ENCODE assay signal across 9 cellular contexts in the genomic region with DNA sequence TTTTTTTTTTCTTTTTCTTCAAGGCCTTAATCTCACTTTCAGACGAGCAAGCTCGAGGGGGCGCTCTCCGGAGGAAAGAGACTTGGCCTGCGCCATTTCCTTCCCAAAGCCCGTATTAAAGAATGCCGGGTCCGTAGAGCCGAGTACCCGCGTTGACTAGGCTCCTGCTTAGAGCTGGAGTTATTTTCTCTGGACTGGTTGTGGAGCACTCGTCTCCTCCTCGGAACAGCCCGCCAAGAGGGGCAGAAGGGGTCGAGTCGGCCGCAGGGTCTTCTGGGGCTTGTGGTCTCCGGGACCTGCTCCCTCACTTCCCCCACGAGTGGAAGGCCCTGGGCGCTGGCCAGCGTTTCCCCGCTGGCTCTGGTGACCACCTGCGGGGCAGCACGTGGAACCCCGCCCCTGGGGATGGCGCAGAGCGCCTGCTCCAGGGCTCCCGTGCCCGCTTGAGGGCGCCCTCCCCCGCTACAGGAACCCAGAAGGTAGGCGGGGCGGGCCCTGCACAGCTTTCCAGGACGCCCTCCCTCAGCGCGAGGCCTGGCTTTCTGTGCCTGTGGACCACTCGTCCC. TPM values are rescaled to one million over a fixed set of nuclear protein-coding genes. Genes with fewer than 3 reads are reported as not detected.
DNase-seq lines count a peak whose midpoint lies in the region; TF ChIP-seq lines count a peak whose summit lies in the region.
"Had no signal": no experiment of that assay in that cellular context is flagged by ENCODE, and none has a peak within 500 bp of the region (broad histone marks: within the 10 kb centered on the region; RNA-seq: fewer than 3 reads in every experiment).

No MANE protein-coding gene starts in this region.

- no peaks in the 10 kb centered on the region for H3K9me3 ChIP-seq in hepatocyte (ENCODE audit: low read depth)

- H3K27ac ChIP-seq in hepatocyte (no peak overlapping the region), skin epidermis (peak overlapping the region in 1 of 21 experiments; percentile 15)

- DNase-seq in CD14-positive monocyte (ENCODE audit: low spot score) (no peak), H7 (peak; percentile 91), hepatocyte (ENCODE audit: low spot score) (peak; percentile 69), NCI-H2196 treated with DMSO at 0.1 percent for 48 hours (lab: John Stamatoyannopoulos, UW; ENCODE audit: unreplicated experiment) (no peak), GF-D8 (lab: John Stamatoyannopoulos, UW) (no peak), AG08395 (ENCODE audit: low spot score) (no peak)
- peak; percentile 15 for DNase-seq in activated CD8-positive, alpha-beta memory T cell treated with anti-CD3 and anti-CD28 coated beads, Interleukin-2, amount 50 U/mL, for 4 hours

- no peak for TF ChIP-seq CTCF in CD14-positive monocyte (IDR thresholded peaks at IDR 0.05)
- TF ChIP-seq CTCF in hepatocyte (IDR thresholded peaks at IDR 0.05; ENCODE audit: poor library complexity) = peak; percentile 38

- H3K4me3 Mint-ChIP-seq in CD14-positive monocyte = peak overlapping the region; percentile 51 to 86

- no peaks in the 10 kb centered on the region for H3K9me2 ChIP-seq in hepatocyte (replicated peaks; ENCODE audit: insufficient read depth)

- no peak overlapping the region for H3K27ac Mint-ChIP-seq in CD14-positive monocyte

- no peaks in the 10 kb centered on the region for H4K20me1 ChIP-seq in hepatocyte (ENCODE audit: insufficient read depth, poor library complexity, severe bottlenecking)

- peaks cover 0 to 5% (median 2%) of the 10 kb centered on the region in 3 donors for H3K27me3 Mint-ChIP-seq in CD14-positive monocyte (ENCODE audit: low read depth in 3 of 3)

- H3K4me1 ChIP-seq in hepatocyte (ENCODE audit: insufficient read depth) = peaks cover 6% of the 10 kb centered on the region

- peaks cover 6% of the 10 kb centered on the region for H3K4me1 Mint-ChIP-seq in CD14-positive monocyte

- peak overlapping the region; percentile 59 for H2AFZ ChIP-seq in hepatocyte

- peaks cover 0 to 1% (median 0%) of the 10 kb centered on the region in 7 donors for H3K9me3 Mint-ChIP-seq in CD14-positive monocyte

- H3K4me3 ChIP-seq in H7 (ENCODE audit: insufficient read depth, low read depth, low read length) (peak overlapping the region; percentile 46), hepatocyte (no peak overlapping the region), skin epidermis (peak overlapping the region in 5 of 7 experiments; percentile 15 to 35 (median 20))

- peak overlapping the region; percentile 70 for H3K4me2 ChIP-seq in hepatocyte

- intact Hi-C loops in CD14-positive monocyte (cut with micrococcal nuclease) = no loop called here

- H3K36me3 Mint-ChIP-seq in CD14-positive monocyte = no peaks in the 10 kb centered on the region

- 34% methylated on average over 37 of the region's 37 CpGs for WGBS in hepatocyte (ENCODE audit: low lambda C conversion rate, missing lambda C conversion rate)

- H3K27me3 ChIP-seq in H7 (ENCODE audit: control insufficient read depth, insufficient read depth, low read length) (no peaks in the 10 kb centered on the region), hepatocyte (no peaks in the 10 kb centered on the region)

- no peaks in the 10 kb centered on the region for H3K79me2 ChIP-seq in hepatocyte

- H3K36me3 ChIP-seq in H7 (replicated peaks; ENCODE audit: control insufficient read depth, insufficient read depth, low read length) = no peaks in the 10 kb centered on the region
- H3K36me3 ChIP-seq in hepatocyte (replicated peaks; ENCODE audit: insufficient read depth, low read depth) = no peaks in the 10 kb centered on the region

RNA-seq across cellular contexts. Expression of a gene that starts 2.7 kb away (rescaled TPM):
- polyA plus RNA-seq in CD14-positive monocyte (not detected), hepatocyte (not detected in 2 replicates)
- total RNA-seq in H7 (2014; rRNA removed; shearing (Covaris generic)) = 0.30 and 0.38 TPM in 2 replicates
- total RNA-seq in hepatocyte = 0.27 and 0.44 TPM in 2 replicates
- total RNA-seq: skeletal muscle tissue had no signal

Comparison
In these comparisons a context has a peak if more than half of its experiments do, and no peak if none do; other contexts are left out.
1. DNase-seq: peak in H7 (single experiment), activated CD8-positive, alpha-beta memory T cell treated with anti-CD3 and anti-CD28 coated beads, Interleukin-2, amount 50 U/mL, for 4 hours (single experiment) and hepatocyte (single experiment); none in CD14-positive monocyte (single experiment), NCI-H2196 treated with DMSO at 0.1 percent for 48 hours (single experiment), GF-D8 (single experiment) and AG08395 (single experiment).